18 cellular contexts compared by ENCODE assay signal in the genomic region with DNA sequence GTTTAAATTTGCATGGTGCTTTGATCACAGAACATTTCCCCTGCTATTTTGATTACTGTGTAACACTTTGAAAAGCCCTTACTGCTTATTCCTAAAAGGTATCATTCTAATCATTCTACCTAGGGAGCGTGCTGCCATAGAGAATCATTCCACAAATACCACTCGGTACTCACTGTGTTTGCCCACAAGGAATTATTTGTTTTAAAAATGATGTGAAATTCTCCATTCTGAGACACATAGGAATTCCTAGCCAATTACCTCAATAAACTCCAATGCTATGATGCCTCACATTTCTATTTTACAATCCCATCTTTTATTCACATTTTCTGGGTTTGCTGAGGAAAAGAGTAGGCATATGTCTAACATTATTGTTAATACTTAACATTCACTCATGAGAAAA. TPM values are rescaled to one million over a fixed set of nuclear protein-coding genes. Genes with fewer than 3 reads are reported as not detected.
DNase-seq lines count a peak whose midpoint lies in the region; ATAC-seq, FAIRE-seq and TF ChIP-seq lines count a peak whose summit lies in the region.
"Had no signal": no experiment of that assay in that cellular context is flagged by ENCODE, and none has a peak within 500 bp of the region (broad histone marks: within the 10 kb centered on the region; RNA-seq: fewer than 3 reads in every experiment).

No MANE protein-coding gene starts in this region.

- H4K20me1 ChIP-seq in osteoblast (ENCODE audit: insufficient read depth, low read length) = no peaks in the 10 kb centered on the region

- peak in 1 of 2 experiments; percentile 53; a peak in 3 of 6 replicates for ATAC-seq in A549
- ATAC-seq in GM19467 (IDR thresholded peaks at IDR 0.05; ENCODE audit: unreplicated experiment) = no peak
- no peak for ATAC-seq in GM18861 (IDR thresholded peaks at IDR 0.05; ENCODE audit: unreplicated experiment)
- ATAC-seq: Panc1, Right ventricle myocardium inferior, SK-N-SH treated with all-trans-retinoic acid at 6 μM for 48 hours had no signal

- POLR2A ChIA-PET in A549 (lab: Yijun Ruan, JAX) = no interaction called here

- CTCF ChIA-PET in A549 (lab: Yijun Ruan, JAX) = interaction anchor here (2.1 to 2.2 kb wide), 2 partner anchors 8 to 15 kb away, joined by 4 to 7 read pairs; no protein-coding TSS in a partner anchor

- H3K9me3 ChIP-seq in A549 (no peaks in the 10 kb centered on the region), osteoblast (ENCODE audit: low read depth, low read length) (no peaks in the 10 kb centered on the region)

- no peak for TF ChIP-seq RAD21 in A549 (conservative IDR thresholded peaks at IDR 0.05 in 1 of 2, IDR thresholded peaks at IDR 0.05 in 1 of 2)

- no peak for TF ChIP-seq CTCF in A549 (IDR thresholded peaks at IDR 0.05)
- no peak for TF ChIP-seq CTCF in brain microvascular endothelial cell (IDR thresholded peaks at IDR 0.05; ENCODE audit: low read depth, low read length, missing control alignments)
- no peak for TF ChIP-seq CTCF in osteoblast (IDR thresholded peaks at IDR 0.05; ENCODE audit: extremely low read depth, low read depth, low read length)

- no peak for FAIRE-seq in A549 (lab: Jason Lieb, UNC)

- DNase-seq in A549 (ENCODE audit: low read depth in 1 of 2, low spot score in 1 of 2) = no peak
- DNase-seq in EL = peak; percentile 59
- DNase-seq in brain microvascular endothelial cell = no peak
- DNase-seq in osteoblast (ENCODE audit: insufficient read length, low spot score, missing footprints) = no peak
- DNase-seq in KG1 (lab: John Stamatoyannopoulos, UW) = no peak
- DNase-seq in midbrain (lab: John Stamatoyannopoulos, UW) = no peak
- DNase-seq: 8988T; CD4-positive, alpha-beta T cell; DMS79 treated with DMSO at 0.1 percent for 48 hours; H7; NCI-H1694; NCI-H510A had no signal

- H2AFZ ChIP-seq in osteoblast (ENCODE audit: low read length) = no peak overlapping the region

- no peak for TF ChIP-seq EP300 in A549 (IDR thresholded peaks at IDR 0.05)

- 40% methylated on average over 2 of the region's 2 CpGs for WGBS in A549 (ENCODE audit: missing lambda C conversion rate)

- H3K4me1 ChIP-seq in A549 (peaks cover 10% of the 10 kb centered on the region; the same call in 2 of the 3 replicates), osteoblast (ENCODE audit: insufficient read depth, low read length) (peaks cover 19% of the 10 kb centered on the region)

- H3K4me2 ChIP-seq in A549 = peak overlapping the region; percentile 30; the same call in 2 of the 3 replicates
- peak overlapping the region; percentile 32 for H3K4me2 ChIP-seq in osteoblast (ENCODE audit: insufficient read depth, low read length)
- H3K4me2 ChIP-seq: KMS-11 had no signal

- H3K27me3 ChIP-seq in brain microvascular endothelial cell (replicated peaks) (no peaks in the 10 kb centered on the region), osteoblast (ENCODE audit: insufficient read depth, low read length) (no peaks in the 10 kb centered on the region)

- H3K27ac ChIP-seq in A549 = no peak overlapping the region
- peak overlapping the region; percentile 17 for H3K27ac ChIP-seq in brain microvascular endothelial cell
- peak overlapping the region; percentile 76 for H3K27ac ChIP-seq in osteoblast (ENCODE audit: low read depth, low read length)
- H3K27ac ChIP-seq: KMS-11 had no signal

- in situ Hi-C loops in brain microvascular endothelial cell (cut with HindIII; ENCODE audit: low pct_ligation_motif_present, low sequenced_read_pairs) = no loop called here

- no peaks in the 10 kb centered on the region for H3K36me3 ChIP-seq in brain microvascular endothelial cell (replicated peaks)
- H3K36me3 ChIP-seq in osteoblast (ENCODE audit: insufficient read depth, low read length) = no peaks in the 10 kb centered on the region

- H3K4me3 ChIP-seq in A549 (no peak overlapping the region), brain microvascular endothelial cell (ENCODE audit: low read depth, low read length) (no peak overlapping the region), osteoblast (ENCODE audit: insufficient read depth, low read length) (no peak overlapping the region)

- no peaks in the 10 kb centered on the region for H3K79me2 ChIP-seq in osteoblast (ENCODE audit: insufficient read depth, low read length)

- no peak for TF ChIP-seq POLR2A in A549 (IDR thresholded peaks at IDR 0.05; ENCODE audit: low read length)

TF ChIP-seq in A549, 52 proteins besides CTCF, POLR2A, EP300 and RAD21:
- no peak for TF ChIP-seq RFX5 (IDR thresholded peaks at IDR 0.05)
- no peak for TF ChIP-seq EHF (CRISPR knock-in tag; IDR thresholded peaks at IDR 0.05)
- no peak for TF ChIP-seq GATA3 (IDR thresholded peaks at IDR 0.05; ENCODE audit: borderline replicate concordance)
- no peak for TF ChIP-seq ZSCAN20 (CRISPR knock-in tag; IDR thresholded peaks at IDR 0.05)
- TF ChIP-seq, protein P1, sequence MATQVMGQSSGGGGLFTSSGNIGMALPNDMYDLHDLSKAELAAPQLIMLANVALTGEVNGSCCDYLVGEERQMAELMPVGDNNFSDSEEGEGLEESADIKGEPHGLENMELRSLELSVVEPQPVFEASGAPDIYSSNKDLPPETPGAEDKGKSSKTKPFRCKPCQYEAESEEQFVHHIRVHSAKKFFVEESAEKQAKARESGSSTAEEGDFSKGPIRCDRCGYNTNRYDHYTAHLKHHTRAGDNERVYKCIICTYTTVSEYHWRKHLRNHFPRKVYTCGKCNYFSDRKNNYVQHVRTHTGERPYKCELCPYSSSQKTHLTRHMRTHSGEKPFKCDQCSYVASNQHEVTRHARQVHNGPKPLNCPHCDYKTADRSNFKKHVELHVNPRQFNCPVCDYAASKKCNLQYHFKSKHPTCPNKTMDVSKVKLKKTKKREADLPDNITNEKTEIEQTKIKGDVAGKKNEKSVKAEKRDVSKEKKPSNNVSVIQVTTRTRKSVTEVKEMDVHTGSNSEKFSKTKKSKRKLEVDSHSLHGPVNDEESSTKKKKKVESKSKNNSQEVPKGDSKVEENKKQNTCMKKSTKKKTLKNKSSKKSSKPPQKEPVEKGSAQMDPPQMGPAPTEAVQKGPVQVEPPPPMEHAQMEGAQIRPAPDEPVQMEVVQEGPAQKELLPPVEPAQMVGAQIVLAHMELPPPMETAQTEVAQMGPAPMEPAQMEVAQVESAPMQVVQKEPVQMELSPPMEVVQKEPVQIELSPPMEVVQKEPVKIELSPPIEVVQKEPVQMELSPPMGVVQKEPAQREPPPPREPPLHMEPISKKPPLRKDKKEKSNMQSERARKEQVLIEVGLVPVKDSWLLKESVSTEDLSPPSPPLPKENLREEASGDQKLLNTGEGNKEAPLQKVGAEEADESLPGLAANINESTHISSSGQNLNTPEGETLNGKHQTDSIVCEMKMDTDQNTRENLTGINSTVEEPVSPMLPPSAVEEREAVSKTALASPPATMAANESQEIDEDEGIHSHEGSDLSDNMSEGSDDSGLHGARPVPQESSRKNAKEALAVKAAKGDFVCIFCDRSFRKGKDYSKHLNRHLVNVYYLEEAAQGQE (IDR thresholded peaks at IDR 0.05) = no peak
- no peak for TF ChIP-seq HDAC2 (IDR thresholded peaks at IDR 0.05)
- no peak for TF ChIP-seq CHD2 (IDR thresholded peaks at IDR 0.05; ENCODE audit: low read length, partially characterized antibody)
- TF ChIP-seq RCOR1 (IDR thresholded peaks at IDR 0.05; ENCODE audit: low read depth, low read length) = no peak
- TF ChIP-seq KDM1A (IDR thresholded peaks at IDR 0.05; ENCODE audit: low read depth) = no peak
- no peak for TF ChIP-seq POLR2AphosphoS2 (conservative IDR thresholded peaks at IDR 0.05; ENCODE audit: low read length)
- TF ChIP-seq MAFK (IDR thresholded peaks at IDR 0.05; ENCODE audit: partially characterized antibody) = no peak

RNA-seq across cellular contexts. Expression of a gene that starts 16.2 kb away (rescaled TPM):
- 127 and 134 TPM in 2 replicates for polyA plus RNA-seq in A549 (2011; rRNA removed)
- 33.6 and 33.9 TPM in 2 replicates for polyA plus RNA-seq in A549 (2012; cell fraction: cytosol; rRNA removed)
- 45.5 and 65.3 TPM in 2 replicates for polyA plus RNA-seq in A549 (2012; cell fraction: nucleus; rRNA removed)
- polyA plus RNA-seq in A549 (2017; fragmentation: RNase III; extraction: RNeasy Plus Mini Kit Qiagen cat#74134 plus additional on column Dnase treatment) = 43.0 to 46.6 TPM (median 45.9 TPM) in 3 replicates
- 74.8 and 76.6 TPM in 2 replicates for polyA minus RNA-seq in A549 (2011; rRNA and poly(A)+ RNA removed)
- 99.2 and 124 TPM in 2 replicates for total RNA-seq in osteoblast

Comparison
In these comparisons a context has a peak if more than half of its experiments do, and no peak if none do; other contexts are left out.
1. H3K27ac ChIP-seq: peak in brain microvascular endothelial cell (single experiment) and osteoblast (single experiment); none in A549 (0 of 2).